1 cellular context compared by ENCODE assay signal in the genomic region with DNA sequence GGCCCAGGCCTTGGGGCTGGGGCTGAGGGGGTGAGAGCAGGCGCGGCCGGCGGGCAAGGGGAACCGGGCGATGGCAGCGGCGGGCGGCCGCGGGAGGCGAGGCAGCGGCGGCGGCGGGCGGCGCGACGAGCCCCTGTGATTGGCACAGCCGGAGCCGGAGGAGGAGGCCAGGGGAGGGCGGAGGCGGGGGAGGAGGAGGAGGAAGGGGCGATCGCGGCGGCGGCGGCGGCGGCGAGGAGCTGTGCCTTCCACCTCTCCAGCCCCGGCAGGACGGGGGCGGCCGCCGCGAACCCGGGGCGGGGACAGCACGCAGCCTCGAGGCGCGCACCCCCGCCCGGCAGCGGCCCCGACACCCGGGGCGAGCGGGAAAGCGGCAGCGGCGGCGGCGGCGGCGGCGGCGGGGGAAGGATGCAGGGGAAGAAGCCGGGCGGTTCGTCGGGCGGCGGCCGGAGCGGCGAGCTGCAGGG.
TF ChIP-seq lines count a peak whose summit lies in the region.

A gene (plus strand): TSS at position 208 of the 467 bp plus-strand sequence.

TF ChIP-seq in H1, 55 proteins besides CTCF, POLR2A, EP300 and RAD21 (continued from another document):
- TF ChIP-seq KDM5A (IDR thresholded peaks at IDR 0.05; ENCODE audit: low read length) (no peak), CHD2 (IDR thresholded peaks at IDR 0.05; ENCODE audit: low read length) (no peak), RBBP5 (IDR thresholded peaks at IDR 0.05; ENCODE audit: borderline replicate concordance, low read depth, low read length) (0 out of 2 replicates have a peak, but pooled peaks have one; percentile 14), SIX5 (IDR thresholded peaks at IDR 0.05; ENCODE audit: low read depth, low read length) (no peak), MAFK (IDR thresholded peaks at IDR 0.05; ENCODE audit: low read depth, low read length) (no peak)
- TF ChIP-seq, protein P1, sequence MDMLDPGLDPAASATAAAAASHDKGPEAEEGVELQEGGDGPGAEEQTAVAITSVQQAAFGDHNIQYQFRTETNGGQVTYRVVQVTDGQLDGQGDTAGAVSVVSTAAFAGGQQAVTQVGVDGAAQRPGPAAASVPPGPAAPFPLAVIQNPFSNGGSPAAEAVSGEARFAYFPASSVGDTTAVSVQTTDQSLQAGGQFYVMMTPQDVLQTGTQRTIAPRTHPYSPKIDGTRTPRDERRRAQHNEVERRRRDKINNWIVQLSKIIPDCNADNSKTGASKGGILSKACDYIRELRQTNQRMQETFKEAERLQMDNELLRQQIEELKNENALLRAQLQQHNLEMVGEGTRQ (IDR thresholded peaks at IDR 0.05; ENCODE audit: low read length): no peak
